ENCODE assay signal across 22 cellular contexts in genomic region chr14:68846466-68846865, GRCh38. TPM values are rescaled to one million over a fixed set of nuclear protein-coding genes. Genes with fewer than 3 reads are reported as not detected.
A peak's percentile ranks its signal among the peaks of the same experiment; 100 is the strongest.
DNase-seq lines count a peak whose midpoint lies in the region; ATAC-seq, FAIRE-seq and TF ChIP-seq lines count a peak whose summit lies in the region.
"Had no signal": no experiment of that assay in that cellular context is flagged by ENCODE, and none has a peak within 500 bp of the region (broad histone marks: within the 10 kb centered on the region; RNA-seq: fewer than 3 reads in every experiment).

No MANE protein-coding gene starts in this region.

- no peaks in the 10 kb centered on the region for H3K9me3 Mint-ChIP-seq in endothelial cell (ENCODE audit: unreplicated experiment)
- H3K9me3 Mint-ChIP-seq: CD4-positive, alpha-beta T cell had no signal

- peaks cover 8% of the 10 kb centered on the region for H3K4me1 Mint-ChIP-seq in endothelial cell (ENCODE audit: unreplicated experiment)

- H3K27me3 Mint-ChIP-seq in endothelial cell (ENCODE audit: unreplicated experiment): peaks cover 4% of the 10 kb centered on the region
- H3K27me3 Mint-ChIP-seq: CD4-positive, alpha-beta T cell had no signal

- H3K79me2 ChIP-seq in K562 (ENCODE audit: control insufficient read depth, insufficient read depth, low read length): no peaks in the 10 kb centered on the region

- H3K23ac ChIP-seq in IMR-90 (ENCODE audit: low read depth, low read length): no peak overlapping the region

- no peak overlapping the region for H2BK120ac ChIP-seq in IMR-90 (ENCODE audit: low read depth, low read length)

- H4K5ac ChIP-seq in IMR-90 (ENCODE audit: low read depth, low read length): no peak overlapping the region

- no peak overlapping the region for H2BK5ac ChIP-seq in IMR-90 (ENCODE audit: low read depth, low read length, poor library complexity, severe bottlenecking)

- no peak for TF ChIP-seq RAD21 in IMR-90 (IDR thresholded peaks at IDR 0.05; ENCODE audit: low read length)
- no peak for TF ChIP-seq RAD21 in K562 (CRISPR knock-in tag; conservative IDR thresholded peaks at IDR 0.05 in 1 of 2, IDR thresholded peaks at IDR 0.05 in 1 of 2)

- H3K9ac ChIP-seq in IMR-90 (ENCODE audit: low read depth, low read length) (no peak overlapping the region), K562 (ENCODE audit: insufficient read depth in 1 of 2, low read depth in 2 of 2, low read length in 2 of 2) (no peak overlapping the region)

- no peaks in the 10 kb centered on the region; the same call in 1 of the 2 replicates for H4K20me1 ChIP-seq in IMR-90 (ENCODE audit: insufficient read depth, low read length)
- H4K20me1 ChIP-seq in K562 (replicated peaks; ENCODE audit: control insufficient read depth, insufficient read depth, low read length): no peaks in the 10 kb centered on the region

- no peak overlapping the region for H3K4me3 ChIP-seq in A673 (ENCODE audit: low read depth, low read length, poor library complexity, severe bottlenecking)
- H3K4me3 ChIP-seq in IMR-90 (ENCODE audit: insufficient read depth, low read depth, low read length): no peak overlapping the region
- no peak overlapping the region for H3K4me3 ChIP-seq in K562
- no peak overlapping the region for H3K4me3 ChIP-seq in lung
- no peak overlapping the region for H3K4me3 ChIP-seq in ascending aorta
- H3K4me3 ChIP-seq: GM23338, HAP-1, SJSA1 had no signal

- H2AK5ac ChIP-seq in IMR-90 (ENCODE audit: low read depth, low read length): no peak overlapping the region

- CTCF ChIA-PET in A673 (lab: Charles Lee): no interaction called here
- CTCF ChIA-PET in IMR-90 (lab: Yijun Ruan, JAX): interaction anchor here (0.7 kb wide), 1 partner anchor 184 kb away, joined by 5 read pairs; no protein-coding TSS in a partner anchor
- CTCF ChIA-PET in K562 (lab: Yijun Ruan, JAX; ENCODE audit: low intra/inter-chr PET ratio): no interaction called here

- TF ChIP-seq EP300 in K562 (IDR thresholded peaks at IDR 0.05; ENCODE audit: low read length): no peak

- H3K36me3 ChIP-seq in A673 (ENCODE audit: insufficient read depth, low read length, poor library complexity, severe bottlenecking) (no peaks in the 10 kb centered on the region), IMR-90 (ENCODE audit: control insufficient read depth, insufficient read depth, low read length) (no peaks in the 10 kb centered on the region), K562 (ENCODE audit: control insufficient read depth, insufficient read depth, low read length) (no peaks in the 10 kb centered on the region), lung (ENCODE audit: control insufficient read depth in 2 of 2, insufficient read depth in 2 of 2, low read length in 2 of 2) (no peaks in the 10 kb centered on the region), ascending aorta (peaks cover 0 to 5% of the 10 kb centered on the region in 2 donors)
- H3K36me3 ChIP-seq: HAP-1, SJSA1 had no signal

- H3K36me3 Mint-ChIP-seq in endothelial cell (ENCODE audit: low read depth, unreplicated experiment): peaks cover 4% of the 10 kb centered on the region

- ATAC-seq in IMR-90 (ENCODE audit: low read depth) (no peak), K562 (no peak), lung (ENCODE audit: insufficient read depth, low FRiP score) (no peak)
- ATAC-seq: GM23338, Panc1 had no signal

- no peak overlapping the region for H2BK15ac ChIP-seq in IMR-90 (ENCODE audit: low read depth, low read length)

- no peak overlapping the region for H2AFZ ChIP-seq in IMR-90 (replicated peaks; ENCODE audit: low read length, poor library complexity)
- no peak overlapping the region for H2AFZ ChIP-seq in K562 (ENCODE audit: low read depth, low read length)
- H2AFZ ChIP-seq: GM23338 had no signal

- H3K27ac ChIP-seq in A673 (ENCODE audit: low read depth, low read length, poor library complexity, severe bottlenecking): no peak overlapping the region
- no peak overlapping the region for H3K27ac ChIP-seq in IMR-90 (ENCODE audit: insufficient read depth, low read length)
- H3K27ac ChIP-seq in K562 (ENCODE audit: extremely low read depth, low read depth, low read length): no peak overlapping the region
- H3K27ac ChIP-seq in lung (ENCODE audit: low read depth in 1 of 2, low read length in 1 of 2): no peak overlapping the region
- H3K27ac ChIP-seq in substantia nigra (ENCODE audit: low read depth, low read length, poor library complexity, severe bottlenecking): no peak overlapping the region
- H3K27ac ChIP-seq in ascending aorta: no peak overlapping the region
- H3K27ac ChIP-seq: SJSA1 had no signal

- no peak overlapping the region for H3K56ac ChIP-seq in IMR-90 (ENCODE audit: extremely low read depth, insufficient read depth, low read length)

- WGBS in IMR-90 (ENCODE audit: extremely low coverage in 2 of 2, insufficient read length in 1 of 2), 2 experiments: no CpG with 5 or more reads among the region's 3 CpGs
- WGBS in K562 (ENCODE audit: insufficient coverage, low coverage, missing lambda C conversion rate): 27% methylated on average over 3 of the region's 3 CpGs
- WGBS in lung, 2 donors: 84 to 93% methylated on average over 3 of the region's 3 CpGs

- no peak for FAIRE-seq in K562 (lab: Jason Lieb, UNC)
- FAIRE-seq: A204.1 had no signal

- peak; percentile 9 for DNase-seq in A673 (ENCODE audit: low spot score)
- DNase-seq in IMR-90: no peak
- DNase-seq in K562 (ENCODE audit: extremely low read depth in 1 of 4, low spot score in 3 of 4): no peak
- peak; percentile 16 for DNase-seq in lung (ENCODE audit: low spot score)
- no peak for DNase-seq in substantia nigra (lab: John Stamatoyannopoulos, UW)
- DNase-seq in ascending aorta (ENCODE audit: low spot score in 2 of 2): no peak
- DNase-seq in endothelial cell (ENCODE audit: low spot score): no peak
- DNase-seq: CD4-positive, alpha-beta T cell; COR-L47; DMS 273 treated with DMSO at 0.1 percent for 48 hours; DMS79 treated with DMSO at 0.1 percent for 48 hours; NCI-H1694; NCI-H2081; NCI-H2171; NCI-H345; NCI-H524; NCI-H774 had no signal

- H3K9me1 ChIP-seq in IMR-90 (ENCODE audit: insufficient read depth, low read length): no peaks in the 10 kb centered on the region
- H3K9me1 ChIP-seq in K562 (ENCODE audit: control insufficient read depth, insufficient read depth, low read length): no peaks in the 10 kb centered on the region

- H3K27me3 ChIP-seq in A673 (replicated peaks; ENCODE audit: insufficient read depth, low read depth, low read length, poor library complexity) (no peaks in the 10 kb centered on the region), IMR-90 (ENCODE audit: control insufficient read depth, insufficient read depth, low read length) (no peaks in the 10 kb centered on the region), K562 (ENCODE audit: control insufficient read depth in 2 of 2, insufficient read depth in 2 of 2, low read length in 2 of 2) (no peaks in the 10 kb centered on the region), lung (ENCODE audit: control insufficient read depth, insufficient read depth) (no peaks in the 10 kb centered on the region), ascending aorta (no peaks in the 10 kb centered on the region)
- H3K27me3 ChIP-seq: SJSA1 had no signal

- BruUV-seq in A673 (replicated peaks; lab: Mats Ljungman, UMichigan) (no TSS peak), IMR-90 (replicated peaks; lab: Mats Ljungman, UMichigan) (no TSS peak), K562 (replicated peaks; lab: Mats Ljungman, UMichigan) (no TSS peak)

- no peak overlapping the region for H3K18ac ChIP-seq in IMR-90 (ENCODE audit: low read depth, low read length)

- H3K9me3 ChIP-seq in A673 (ENCODE audit: low read depth, low read length, poor library complexity, severe bottlenecking) (no peaks in the 10 kb centered on the region), IMR-90 (ENCODE audit: control insufficient read depth, insufficient read depth, low read length) (no peaks in the 10 kb centered on the region), K562 (replicated peaks; ENCODE audit: control insufficient read depth, insufficient read depth, low read depth, low read length) (0 out of 2 replicates have a peak, but pooled peaks cover 1% of the 10 kb centered on the region), lung (ENCODE audit: control insufficient read depth in 2 of 2, insufficient read depth in 1 of 2, low read length in 1 of 2) (no peaks in the 10 kb centered on the region), ascending aorta (no peaks in the 10 kb centered on the region)
- H3K9me3 ChIP-seq: HAP-1, SJSA1 had no signal

- POLR2A ChIA-PET in A673 (lab: Charles Lee; ENCODE audit: low non-redundant PET) (no interaction called here), IMR-90 (lab: Charles Lee; ENCODE audit: unreplicated experiment) (no interaction called here), K562 (lab: Yijun Ruan, JAX) (no interaction called here)

- H3K79me1 ChIP-seq in IMR-90 (ENCODE audit: low read depth in 1 of 2, low read length in 2 of 2): no peaks in the 10 kb centered on the region

- H4K8ac ChIP-seq in IMR-90 (ENCODE audit: low read depth in 2 of 2, low read length in 2 of 2): no peak overlapping the region

- no peak overlapping the region for H3K4me2 ChIP-seq in IMR-90 (ENCODE audit: low read depth, low read length)
- H3K4me2 ChIP-seq in K562 (ENCODE audit: insufficient read depth, low read length): no peak overlapping the region
- H3K4me2 ChIP-seq: GM23338 had no signal

- dilution Hi-C loops in IMR-90 (cut with HindIII; ENCODE audit: low sequenced_read_pairs, unreplicated experiment): no loop called here

- no peak overlapping the region for H3K4ac ChIP-seq in IMR-90 (ENCODE audit: low read depth, low read length)

- no peak for TF ChIP-seq CTCF in A673 (conservative IDR thresholded peaks at IDR 0.05; ENCODE audit: low read depth, low read length)
- no peak for TF ChIP-seq CTCF in IMR-90 (conservative IDR thresholded peaks at IDR 0.05; ENCODE audit: low read depth, low read length)
- no peak for TF ChIP-seq CTCF in K562 (IDR thresholded peaks at IDR 0.05 in 2 of 3, conservative IDR thresholded peaks at IDR 0.05 in 1 of 3; ENCODE audit: insufficient read depth in 2 of 3, low read depth in 1 of 3, low read length in 3 of 3)
- no peak for TF ChIP-seq CTCF in lung (IDR thresholded peaks at IDR 0.05; ENCODE audit: control extremely low read depth, extremely low read depth)
- TF ChIP-seq CTCF in ascending aorta (IDR thresholded peaks at IDR 0.05): no peak
- TF ChIP-seq CTCF in endothelial cell (IDR thresholded peaks at IDR 0.05; ENCODE audit: unreplicated experiment): no peak

- no peak overlapping the region for H3K27ac Mint-ChIP-seq in endothelial cell (ENCODE audit: unreplicated experiment)
- H3K27ac Mint-ChIP-seq: CD4-positive, alpha-beta T cell; GM23338 had no signal

- H3K4me3 Mint-ChIP-seq in endothelial cell (ENCODE audit: unreplicated experiment): no peak overlapping the region
- H3K4me3 Mint-ChIP-seq: CD4-positive, alpha-beta T cell; GM23338 had no signal

- no peak overlapping the region for H2AK9ac ChIP-seq in IMR-90 (replicated peaks; ENCODE audit: low read depth, low read length, poor library complexity)

- no peak overlapping the region for H2BK20ac ChIP-seq in IMR-90 (ENCODE audit: low read depth, low read length)

- intact Hi-C loops in A673 (cut with micrococcal nuclease; ENCODE audit: unreplicated experiment): no loop called here
- intact Hi-C loops in IMR-90 (cut with micrococcal nuclease): no loop called here
- intact Hi-C loops in K562 (cut with micrococcal nuclease): no loop called here
- intact Hi-C loops in ascending aorta (cut with DNase I): no loop called here

- H4K91ac ChIP-seq in IMR-90 (ENCODE audit: insufficient read depth, low read depth, low read length): no peak overlapping the region

- TF ChIP-seq POLR2A in IMR-90 (IDR thresholded peaks at IDR 0.05; ENCODE audit: low read depth, low read length): no peak
- TF ChIP-seq POLR2A in K562 (conservative IDR thresholded peaks at IDR 0.05): no peak

- no peaks in the 10 kb centered on the region for H3K4me1 ChIP-seq in A673 (ENCODE audit: insufficient read depth, low read length, poor library complexity, severe bottlenecking)
- H3K4me1 ChIP-seq in IMR-90 (ENCODE audit: control insufficient read depth, insufficient read depth, low read length): peaks cover 12% of the 10 kb centered on the region; the same call in 1 of the 2 replicates
- no peaks in the 10 kb centered on the region; a peak in 2 of 5 replicates for H3K4me1 ChIP-seq in K562 (replicated peaks in 1 of 2; ENCODE audit: control insufficient read depth in 2 of 2, insufficient read depth in 2 of 2, low read length in 2 of 2)
- H3K4me1 ChIP-seq in lung (ENCODE audit: control insufficient read depth in 2 of 2, insufficient read depth in 2 of 2, low read length in 2 of 2): no peaks in the 10 kb centered on the region
- H3K4me1 ChIP-seq in ascending aorta: no peaks in the 10 kb centered on the region
- H3K4me1 ChIP-seq: HAP-1 had no signal

- H3K14ac ChIP-seq in IMR-90 (replicated peaks; ENCODE audit: low read depth, low read length): no peak overlapping the region

- in situ Hi-C loops in IMR-90 (cut with MboI; ENCODE audit: low sequenced_read_pairs): no loop called here
- in situ Hi-C loops in K562 (cut with MboI): no loop called here

RNA-seq across cellular contexts. Expression of gene ZFP36L1, which starts 53.6 kb away (rescaled TPM):
- 69.5 and 77.1 TPM in 2 replicates for total RNA-seq in A673 (2021)
- total RNA-seq in IMR-90 (2012; rRNA removed): 6.5 and 19.7 TPM in 2 replicates
- 82.3 and 140 TPM in 2 replicates for polyA plus RNA-seq in IMR-90 (2012; rRNA removed)
- 116 and 171 TPM in 2 replicates for polyA plus RNA-seq in IMR-90 (2012; cell fraction: cytosol; rRNA removed)
- polyA plus RNA-seq in IMR-90 (2012; cell fraction: nucleus; rRNA removed; ENCODE audit: low replicate concordance): 95.1 and 247 TPM in 2 replicates
- 11.8 and 14.3 TPM in 2 replicates for total RNA-seq in K562 (2011; cell fraction: chromatin; rRNA removed; ENCODE audit: low replicate concordance)
- total RNA-seq in K562 (2011; cell fraction: nucleolus; rRNA removed): 10.0 and 12.0 TPM in 2 replicates
- 10.0 and 20.1 TPM in 2 replicates for total RNA-seq in K562 (2011; cell fraction: nucleoplasm; rRNA removed)
- 5.3 and 6.2 TPM in 2 replicates for total RNA-seq in K562 (2014; rRNA removed)
- 3.2 and 4.0 TPM in 2 replicates for total RNA-seq in K562 (2014; rRNA removed; fragmentation: Illumina TruSeq; extraction: Trizol)
- 3.7 and 3.8 TPM in 2 replicates for total RNA-seq in K562 (2015; rRNA removed; fragmentation: Illumina TruSeq; extraction: Trizol)
- total RNA-seq in K562 (2021): 26.6 and 27.2 TPM in 2 replicates
- polyA plus RNA-seq in K562 (2011; rRNA removed): 3.7 and 6.6 TPM in 2 replicates
- 10.0 and 19.9 TPM in 2 replicates for polyA plus RNA-seq in K562 (2011; cell fraction: cytosol; rRNA removed)
- 14.4 and 33.2 TPM in 2 replicates for polyA plus RNA-seq in K562 (2011; cell fraction: nucleus; rRNA removed)
- polyA plus RNA-seq in K562 (2012): 9.5 and 18.5 TPM in 2 replicates
- 13.7 and 15.5 TPM in 2 replicates for polyA plus RNA-seq in K562 (2014; fragmentation: Illumina TruSeq; extraction: Trizol)
- 1 to 10 TPM; 1.3 to 3.2 TPM for polyA plus RNA-seq in K562 (2014; fragmentation: Nextera tagmentation; extraction: Ambion mirVana)
- 11.1 and 11.7 TPM in 2 replicates for polyA plus RNA-seq in K562 (2014; rRNA removed)
- polyA minus RNA-seq in K562 (2011; rRNA and poly(A)+ RNA removed): 3.1 TPM in 2 replicates
- 15.1 and 34.9 TPM in 2 replicates for polyA minus RNA-seq in K562 (2011; cell fraction: cytosol; rRNA and poly(A)+ RNA removed)
- 9.0 and 10.3 TPM in 2 replicates for polyA minus RNA-seq in K562 (2011; cell fraction: nucleus; rRNA and poly(A)+ RNA removed)
- total RNA-seq in lung: 100 to 1,000 TPM; 245 to 289 TPM
- polyA plus RNA-seq in lung: 100 to 1,000 TPM in 1 of 2 donors, 10 to 100 TPM in 1; 63.7 to 364 TPM
- total RNA-seq in ascending aorta: 772 TPM
- total RNA-seq in endothelial cell (ENCODE audit: unreplicated experiment): 385 TPM

Comparison
In these comparisons a context has a peak if more than half of its experiments do, and no peak if none do; other contexts are left out.
1. DNase-seq: peak in A673 (single experiment) and lung (single experiment); none in IMR-90 (single experiment), K562 (0 of 4), substantia nigra (0 of 49), ascending aorta (0 of 2) and endothelial cell (single experiment).